ENCODE assay signal across 8 cellular contexts in the genomic region with DNA sequence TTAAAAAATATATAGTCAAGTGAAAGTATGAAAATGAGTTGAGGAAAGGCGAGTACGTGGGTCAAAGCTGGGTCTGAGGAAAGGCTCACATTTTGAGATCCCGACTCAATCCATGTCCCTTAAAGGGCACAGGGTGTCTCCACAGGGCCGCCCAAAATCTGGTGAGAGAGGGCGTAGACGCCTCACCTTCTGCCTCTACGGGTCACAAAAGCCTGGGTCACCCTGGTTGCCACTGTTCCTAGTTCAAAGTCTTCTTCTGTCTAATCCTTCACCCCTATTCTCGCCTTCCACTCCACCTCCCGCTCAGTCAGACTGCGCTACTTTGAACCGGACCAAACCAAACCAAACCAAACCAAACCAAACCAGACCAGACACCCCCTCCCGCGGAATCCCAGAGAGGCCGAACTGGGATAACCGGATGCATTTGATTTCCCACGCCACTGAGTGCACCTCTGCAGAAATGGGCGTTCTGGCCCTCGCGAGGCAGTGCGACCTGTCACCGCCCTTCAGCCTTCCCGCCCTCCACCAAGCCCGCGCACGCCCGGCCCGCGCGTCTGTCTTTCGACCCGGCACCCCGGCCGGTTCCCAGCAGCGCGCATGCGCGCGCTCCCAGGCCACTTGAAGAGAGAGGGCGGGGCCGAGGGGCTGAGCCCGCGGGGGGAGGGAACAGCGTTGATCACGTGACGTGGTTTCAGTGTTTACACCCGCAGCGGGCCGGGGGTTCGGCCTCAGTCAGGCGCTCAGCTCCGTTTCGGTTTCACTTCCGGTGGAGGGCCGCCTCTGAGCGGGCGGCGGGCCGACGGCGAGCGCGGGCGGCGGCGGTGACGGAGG. TPM values are rescaled to one million over a fixed set of nuclear protein-coding genes. Genes with fewer than 3 reads are reported as not detected.
A peak's percentile ranks its signal among the peaks of the same experiment; 100 is the strongest.
DNase-seq lines count a peak whose midpoint lies in the region; ATAC-seq and TF ChIP-seq lines count a peak whose summit lies in the region.

Gene FMR1, plus strand, starts transcription at position 728 of the 831 bp plus-strand sequence. CDS start 261 bp downstream, outside the sequence.

- TF ChIP-seq CTCF in left lung (IDR thresholded peaks at IDR 0.05): no peak

- no peaks in the 10 kb centered on the region for H3K27me3 ChIP-seq in left lung

- H3K36me3 ChIP-seq in left lung: no peaks in the 10 kb centered on the region

- intact Hi-C loops in left lung (cut with DNase I): no loop called here

- peaks cover 6 to 19% of the 10 kb centered on the region in 2 donors for H3K4me1 ChIP-seq in left lung

- H3K4me3 ChIP-seq in left lung: peak within 1 kb of the TSS; percentile 51 to 68

- H3K27ac ChIP-seq in left lung: peak within 1 kb of the TSS; percentile 90 to 93

- no peaks in the 10 kb centered on the region for H3K9me3 ChIP-seq in left lung

- DNase-seq in C1 segment of cervical spinal cord (lab: John Stamatoyannopoulos, UW) (peak; percentile 5 to 89 (median 80)), NCI-H748 (lab: John Stamatoyannopoulos, UW; ENCODE audit: unreplicated experiment) (peak; percentile 93), dedifferentiated amniotic fluid mesenchymal stem cell (ENCODE audit: extremely low spot score) (peak; percentile 86), left lung (peak; percentile 94 to 97)
- peak; percentile 90 for DNase-seq in activated CD4-positive, alpha-beta T cell treated with anti-CD3 and anti-CD28 coated beads, Interleukin-2, amount 50 U/mL, for 1 hour
- DNase-seq in stimulated activated CD4-positive, alpha-beta T cell treated with anti-CD3 and anti-CD28 coated beads, Interleukin-2, amount 100 ng/mL, for 4 hours (ENCODE audit: low read depth): peak; percentile 91

- ATAC-seq in GM19351 (IDR thresholded peaks at IDR 0.05; ENCODE audit: unreplicated experiment) (peak; percentile 76), HG03520 (IDR thresholded peaks at IDR 0.05; ENCODE audit: unreplicated experiment) (peak; percentile 81), left lung (peak; percentile 94)

RNA-seq across cellular contexts. Expression of gene FMR1, which starts in this region (rescaled TPM):
- 10 to 100 TPM; 35.2 to 38.7 TPM for total RNA-seq in left lung

Comparison
In these comparisons a context has a peak if more than half of its experiments do, and no peak if none do; other contexts are left out.
1. Peak in every context shown above with its lines: DNase-seq, ATAC-seq, H3K4me3 ChIP-seq and H3K27ac ChIP-seq.